In genomic region chr7:20224005-20224404, GRCh38 we compare ENCODE assay signal across 19 cellular contexts. TPM values are rescaled to one million over a fixed set of nuclear protein-coding genes. Genes with fewer than 3 reads are reported as not detected.
"Had no signal": no experiment of that assay in that cellular context is flagged by ENCODE, and none has a peak within 500 bp of the region (broad histone marks: within the 10 kb centered on the region; RNA-seq: fewer than 3 reads in every experiment).

No MANE protein-coding gene starts in this region.

- H3K27me3 Mint-ChIP-seq: activated naive CD8-positive, alpha-beta T cell treated with anti-CD3 and anti-CD28 coated beads, Interleukin-2, amount 10 ng/mL, durations not matched to agents 7 days and 5 days; memory B cell had no signal

- H3K9me3 ChIP-seq: esophagus squamous epithelium, prostate gland, right lobe of liver had no signal

- H3K4me1 ChIP-seq: prostate gland, right lobe of liver had no signal

- FAIRE-seq: endothelial cell of umbilical vein had no signal

- H3K4me3 Mint-ChIP-seq: activated naive CD8-positive, alpha-beta T cell treated with anti-CD3 and anti-CD28 coated beads, Interleukin-2, amount 10 ng/mL, durations not matched to agents 7 days and 5 days; memory B cell; natural killer cell had no signal

- H3K36me3 Mint-ChIP-seq: activated naive CD8-positive, alpha-beta T cell treated with anti-CD3 and anti-CD28 coated beads, Interleukin-2, amount 10 ng/mL, durations not matched to agents 7 days and 5 days; memory B cell; natural killer cell had no signal

- DNase-seq: activated CD4-positive, CD25-positive, alpha-beta regulatory T cell treated with anti-CD3 and anti-CD28 coated beads, Interleukin-2, amount 50 U/mL, for 72 hours; activated naive CD4-positive, alpha-beta T cell; activated naive CD8-positive, alpha-beta T cell treated with anti-CD3 and anti-CD28 coated beads, Interleukin-2, amount 10 ng/mL, durations not matched to agents 7 days and 5 days; activated T-cell treated with anti-CD3 and anti-CD28 coated beads for 4 hours; anterior cingulate cortex; brain microvascular endothelial cell; cortex of kidney; effector CD4-positive, alpha-beta T cell; esophagus squamous epithelium; glutamatergic neuron; kidney glomerular epithelial cell; left ventricle myocardium superior; natural killer cell; right lobe of liver; T-helper 9 cell had no signal

- H3K27ac ChIP-seq: brain microvascular endothelial cell, esophagus squamous epithelium, prostate gland, right lobe of liver had no signal

- H3K27ac Mint-ChIP-seq: activated naive CD8-positive, alpha-beta T cell treated with anti-CD3 and anti-CD28 coated beads, Interleukin-2, amount 10 ng/mL, durations not matched to agents 7 days and 5 days; memory B cell; natural killer cell had no signal

- ATAC-seq: left ventricle myocardium superior, natural killer cell had no signal

- H3K9me3 Mint-ChIP-seq: activated naive CD8-positive, alpha-beta T cell treated with anti-CD3 and anti-CD28 coated beads, Interleukin-2, amount 10 ng/mL, durations not matched to agents 7 days and 5 days; memory B cell had no signal

- H3K4me3 ChIP-seq: esophagus squamous epithelium, prostate gland, right lobe of liver, smooth muscle cell had no signal

- H3K36me3 ChIP-seq: brain microvascular endothelial cell, esophagus squamous epithelium, prostate gland, right lobe of liver had no signal

- H3K27me3 ChIP-seq: brain microvascular endothelial cell, esophagus squamous epithelium, right lobe of liver had no signal

RNA-seq across cellular contexts. Expression of gene MACC1, which starts 6.8 kb away (rescaled TPM):
- total RNA-seq: endothelial cell of umbilical vein had no signal
